ENCODE assay signal across 8 cellular contexts in the genomic region with DNA sequence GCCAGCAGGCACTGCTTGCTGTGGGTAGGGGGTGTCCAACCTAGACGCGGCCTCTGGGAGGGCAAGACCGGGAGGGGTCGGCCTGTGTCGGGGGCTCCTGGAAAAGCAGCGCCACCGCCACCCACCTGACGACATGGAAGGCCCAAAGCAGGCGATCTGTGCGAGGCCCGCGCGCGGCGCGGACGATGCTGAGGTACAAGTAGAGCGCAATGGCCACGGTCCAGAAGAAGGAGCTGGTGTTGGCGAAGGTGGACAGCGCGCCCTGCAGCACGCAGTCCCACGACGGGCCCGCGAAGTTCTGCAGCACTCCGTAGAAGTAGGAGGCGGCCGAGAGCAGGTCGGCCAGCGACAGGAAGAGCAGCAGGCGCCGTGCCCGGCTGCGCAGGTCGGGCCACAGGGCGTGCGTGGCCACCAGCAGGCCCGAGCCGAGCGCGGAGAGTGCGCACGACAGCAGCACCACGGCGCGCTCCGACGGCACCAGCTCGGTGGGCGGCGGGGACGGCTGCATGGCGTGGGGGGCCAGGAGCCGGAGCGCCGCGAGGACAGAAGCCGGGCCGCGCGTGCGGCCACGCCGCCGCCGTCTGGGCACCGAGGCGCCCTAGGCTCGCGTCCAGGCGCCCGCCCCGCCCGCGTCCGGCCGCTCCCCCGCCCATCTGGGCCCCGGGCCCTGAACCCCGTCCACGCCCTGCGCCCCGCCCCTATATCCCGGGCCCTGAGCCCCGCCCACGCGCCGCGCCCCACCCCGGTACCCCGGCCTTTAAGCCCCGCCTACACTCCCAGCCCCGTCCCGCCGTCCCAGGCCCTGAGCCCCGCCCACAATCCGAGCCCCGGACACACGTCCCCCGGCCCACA. TPM values are rescaled to one million over a fixed set of nuclear protein-coding genes. Genes with fewer than 3 reads are reported as not detected.
DNase-seq lines count a peak whose midpoint lies in the region; ATAC-seq and TF ChIP-seq lines count a peak whose summit lies in the region.

A gene with protein sequence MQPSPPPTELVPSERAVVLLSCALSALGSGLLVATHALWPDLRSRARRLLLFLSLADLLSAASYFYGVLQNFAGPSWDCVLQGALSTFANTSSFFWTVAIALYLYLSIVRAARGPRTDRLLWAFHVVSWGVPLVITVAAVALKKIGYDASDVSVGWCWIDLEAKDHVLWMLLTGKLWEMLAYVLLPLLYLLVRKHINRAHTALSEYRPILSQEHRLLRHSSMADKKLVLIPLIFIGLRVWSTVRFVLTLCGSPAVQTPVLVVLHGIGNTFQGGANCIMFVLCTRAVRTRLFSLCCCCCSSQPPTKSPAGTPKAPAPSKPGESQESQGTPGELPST (minus strand): TSS at position 583 of the 852 bp plus-strand sequence. CDS start 75 bp downstream, at position 508.

- intact Hi-C loops in right lobe of liver (cut with DNase I): no loop called here

- H3K4me3 ChIP-seq in right lobe of liver: peak within 1 kb of the TSS; percentile 69 to 82 (median 71)

- no peaks in the 10 kb centered on the region for H3K36me3 Mint-ChIP-seq in activated CD4-positive, alpha-beta T cell treated with anti-CD3 and anti-CD28 coated beads, Interleukin-2, amount 10 ng/mL, durations not matched to agents 7 days and 5 days (ENCODE audit: low read depth)

- H3K36me3 ChIP-seq in right lobe of liver: no peaks in the 10 kb centered on the region

- H3K4me1 Mint-ChIP-seq in activated CD4-positive, alpha-beta T cell treated with anti-CD3 and anti-CD28 coated beads, Interleukin-2, amount 10 ng/mL, durations not matched to agents 7 days and 5 days: peaks cover 36% of the 10 kb centered on the region

- H3K4me3 Mint-ChIP-seq in activated CD4-positive, alpha-beta T cell treated with anti-CD3 and anti-CD28 coated beads, Interleukin-2, amount 10 ng/mL, durations not matched to agents 7 days and 5 days: peak within 1 kb of the TSS; percentile 83

- H3K27me3 ChIP-seq in right lobe of liver: no peaks in the 10 kb centered on the region

- peaks cover 0 to 7% (median 0%) of the 10 kb centered on the region in 4 donors for H3K4me1 ChIP-seq in right lobe of liver

- POLR2A ChIA-PET in HEK293T (lab: Yijun Ruan, JAX): interaction anchor here (0.6 kb wide), 1 partner anchor 19 kb away, joined by 3 read pairs; no protein-coding TSS in a partner anchor
- POLR2A ChIA-PET in activated CD4-positive, alpha-beta T cell treated with anti-CD3 and anti-CD28 coated beads, Interleukin-2, amount 10 ng/mL, durations not matched to agents 7 days and 5 days (lab: Charles Lee): no interaction called here

- no peaks in the 10 kb centered on the region for H3K9me3 Mint-ChIP-seq in activated CD4-positive, alpha-beta T cell treated with anti-CD3 and anti-CD28 coated beads, Interleukin-2, amount 10 ng/mL, durations not matched to agents 7 days and 5 days

- TF ChIP-seq CTCF in GM12872 (IDR thresholded peaks at IDR 0.05; ENCODE audit: insufficient read depth, low read depth, low read length): 0 out of 3 replicates have a peak, but pooled peaks have one; percentile 2
- TF ChIP-seq CTCF in right lobe of liver (IDR thresholded peaks at IDR 0.05): peak in 1 of 4 donors; percentile 13

- no peaks in the 10 kb centered on the region for H3K9me3 ChIP-seq in right lobe of liver

- CTCF ChIA-PET in HEK293T (lab: Yijun Ruan, JAX): interaction anchor here (0.5 to 1.6 kb wide), 3 partner anchors 13 to 191 kb away, joined by 3 to 8 read pairs (median 6); no protein-coding TSS in a partner anchor
- CTCF ChIA-PET in activated CD4-positive, alpha-beta T cell treated with anti-CD3 and anti-CD28 coated beads, Interleukin-2, amount 10 ng/mL, durations not matched to agents 7 days and 5 days (lab: Charles Lee): interaction anchor here (0.7 to 1.2 kb wide), 3 partner anchors 13 to 33 kb away, joined by 3 to 8 read pairs (median 3); no protein-coding TSS in a partner anchor

- DNase-seq in HEK293T (ENCODE audit: extremely low spot score) (peak; percentile 95), NCI-H1105 (lab: John Stamatoyannopoulos, UW) (peak; percentile 44), dedifferentiated amniotic fluid mesenchymal stem cell (ENCODE audit: extremely low spot score) (peak; percentile 58), right lobe of liver (peak; percentile 96 to 97 (median 96)), DMS79 treated with DMSO at 0.1 percent for 48 hours (lab: John Stamatoyannopoulos, UW) (no peak)
- peak; percentile 82 for DNase-seq in activated CD4-positive, alpha-beta T cell treated with anti-CD3 and anti-CD28 coated beads, Interleukin-2, amount 10 ng/mL, durations not matched to agents 7 days and 5 days
- DNase-seq in stimulated activated CD4-positive, alpha-beta T cell treated with anti-CD3 and anti-CD28 coated beads, TNF-alpha, amount 100 ng/mL, for 1 hour (ENCODE audit: low read depth in 3 of 3, low spot score in 1 of 3): peak; percentile 61 to 71 (median 66)

- ATAC-seq in right lobe of liver: peak; percentile 91 to 97 (median 94)

- peak within 1 kb of the TSS; percentile 62 to 74 (median 73) for H3K27ac ChIP-seq in right lobe of liver

- peak within 1 kb of the TSS; percentile 89 for H3K27ac Mint-ChIP-seq in activated CD4-positive, alpha-beta T cell treated with anti-CD3 and anti-CD28 coated beads, Interleukin-2, amount 10 ng/mL, durations not matched to agents 7 days and 5 days

- H3K27me3 Mint-ChIP-seq in activated CD4-positive, alpha-beta T cell treated with anti-CD3 and anti-CD28 coated beads, Interleukin-2, amount 10 ng/mL, durations not matched to agents 7 days and 5 days: peaks cover 9% of the 10 kb centered on the region

- 0% methylated on average over 10 of the region's 102 CpGs for WGBS in right lobe of liver (ENCODE audit: insufficient coverage, low coverage, low lambda C conversion rate, missing lambda C conversion rate)

- peak; percentile 95 for TF ChIP-seq POLR2A in right lobe of liver (IDR thresholded peaks at IDR 0.05)

TF ChIP-seq in HEK293T, 16 proteins besides CTCF, POLR2A, EP300 and RAD21:
- TF ChIP-seq ELF4 (IDR thresholded peaks at IDR 0.05) (no peak), HDGF (IDR thresholded peaks at IDR 0.05; ENCODE audit: borderline replicate concordance) (no peak), ZNF384 (IDR thresholded peaks at IDR 0.05) (no peak), L3MBTL2 (conservative IDR thresholded peaks at IDR 0.05) (peak; percentile 73), CTBP1 (IDR thresholded peaks at IDR 0.05; ENCODE audit: borderline replicate concordance) (no peak), SP1 (IDR thresholded peaks at IDR 0.05) (no peak), BHLHE40 (IDR thresholded peaks at IDR 0.05; ENCODE audit: borderline replicate concordance) (no peak), LEF1 (IDR thresholded peaks at IDR 0.05; ENCODE audit: borderline replicate concordance) (0 out of 2 replicates have a peak, but pooled peaks have one; percentile 28)
TF ChIP-seq in HEK293T: peak in this region for 2.

RNA-seq across cellular contexts. Expression of the gene that starts here (rescaled TPM):
- 1 to 10 TPM; 3.4 to 5.7 TPM for total RNA-seq in activated CD4-positive, alpha-beta T cell treated with anti-CD3 and anti-CD28 coated beads, Interleukin-2, amount 10 ng/mL, durations not matched to agents 7 days and 5 days
- total RNA-seq in right lobe of liver: 10 to 100 TPM in 1 of 6 experiments, 1 to 10 TPM in 5; 5.6 to 12.5 (median 7.0) TPM
